In genomic region chrX:73943572-73943899, GRCh38 we compare ENCODE assay signal across 8 cellular contexts.
DNase-seq lines count a peak whose midpoint lies in the region; ATAC-seq and TF ChIP-seq lines count a peak whose summit lies in the region.

No MANE protein-coding gene starts in this region.

- peak overlapping the region; percentile 70 for H2AFZ ChIP-seq in ACC112 (ENCODE audit: low read length, unreplicated experiment)

- TF ChIP-seq CTCF in HL-60 (IDR thresholded peaks at IDR 0.05; ENCODE audit: insufficient read depth, low read length) = no peak
- TF ChIP-seq CTCF in breast epithelium (IDR thresholded peaks at IDR 0.05) = no peak

- ATAC-seq in GM18870 (IDR thresholded peaks at IDR 0.05; ENCODE audit: unreplicated experiment) = no peak

- H3K27ac ChIP-seq in ACC112 (ENCODE audit: low read depth, low read length) = peak overlapping the region; percentile 62
- H3K27ac ChIP-seq in HL-60 (replicated peaks) = peak overlapping the region; percentile 86
- peak overlapping the region in 1 of 2 donors; percentile 86 for H3K27ac ChIP-seq in breast epithelium
- no peak overlapping the region for H3K27ac ChIP-seq in mucosa of rectum (ENCODE audit: low read depth in 2 of 2, low read length in 2 of 2)

- H3K4me1 ChIP-seq in ACC112 (ENCODE audit: control insufficient read depth, insufficient read depth, low read length, unreplicated experiment) (peaks cover 3% of the 10 kb centered on the region), breast epithelium (no peaks in the 10 kb centered on the region), mucosa of rectum (ENCODE audit: control insufficient read depth in 2 of 2, insufficient read depth in 2 of 2, low read length in 2 of 2) (peaks cover 0 to 2% of the 10 kb centered on the region in 2 donors)

- peak overlapping the region; percentile 90 for H3K4me3 ChIP-seq in ACC112 (ENCODE audit: low read depth, low read length)
- H3K4me3 ChIP-seq in HL-60 (replicated peaks; ENCODE audit: insufficient read depth, low read length) = no peak overlapping the region
- H3K4me3 ChIP-seq in breast epithelium = peak overlapping the region; percentile 63 to 87 (median 81)
- peak overlapping the region; percentile 75 to 94 for H3K4me3 ChIP-seq in mucosa of rectum (ENCODE audit: low read length in 2 of 2)

- H3K27me3 ChIP-seq in ACC112 (ENCODE audit: insufficient read depth, low read length) (no peaks in the 10 kb centered on the region), HL-60 (ENCODE audit: insufficient read depth, poor library complexity, severe bottlenecking) (no peaks in the 10 kb centered on the region), breast epithelium (no peaks in the 10 kb centered on the region), mucosa of rectum (ENCODE audit: control insufficient read depth in 2 of 2, insufficient read depth in 2 of 2, low read length in 2 of 2) (no peaks in the 10 kb centered on the region)

- intact Hi-C loops in breast epithelium (cut with DNase I; ENCODE audit: low total_unique reads) = no loop called here

- peak overlapping the region; percentile 78 to 84 for H3K9ac ChIP-seq in mucosa of rectum (ENCODE audit: low read depth in 1 of 2, low read length in 2 of 2)

- H3K36me3 ChIP-seq in ACC112 (ENCODE audit: insufficient read depth, low read length) (peaks cover 8% of the 10 kb centered on the region), breast epithelium (no peaks in the 10 kb centered on the region), mucosa of rectum (ENCODE audit: control insufficient read depth in 2 of 2, insufficient read depth in 2 of 2, low read length in 2 of 2) (peaks cover 3 to 4% of the 10 kb centered on the region in 2 donors)

- no peak for DNase-seq in HL-60 (ENCODE audit: low read depth in 1 of 2, low spot score in 1 of 2)
- DNase-seq in breast epithelium (ENCODE audit: low spot score in 2 of 2) = no peak
- DNase-seq in SHP77 (lab: John Stamatoyannopoulos, UW) = no peak
- DNase-seq in NCI-H526 (lab: John Stamatoyannopoulos, UW) = no peak
- DNase-seq in cerebellar nuclear complex (lab: John Stamatoyannopoulos, UW) = no peak

- H3K79me2 ChIP-seq in ACC112 (ENCODE audit: control insufficient read depth, insufficient read depth, low read length, unreplicated experiment) = peaks cover 35% of the 10 kb centered on the region

- no peak for TF ChIP-seq POLR2A in breast epithelium (IDR thresholded peaks at IDR 0.05)

- H3K9me3 ChIP-seq in breast epithelium (no peaks in the 10 kb centered on the region), mucosa of rectum (ENCODE audit: control insufficient read depth in 2 of 2, low read length in 2 of 2) (no peaks in the 10 kb centered on the region)

Comparison
In these comparisons a context has a peak if more than half of its experiments do, and no peak if none do; other contexts are left out.
1. H3K27ac ChIP-seq: peak in ACC112 (single experiment) and HL-60 (single experiment); none in mucosa of rectum (0 of 2).